8 cellular contexts compared by ENCODE assay signal in the genomic region with DNA sequence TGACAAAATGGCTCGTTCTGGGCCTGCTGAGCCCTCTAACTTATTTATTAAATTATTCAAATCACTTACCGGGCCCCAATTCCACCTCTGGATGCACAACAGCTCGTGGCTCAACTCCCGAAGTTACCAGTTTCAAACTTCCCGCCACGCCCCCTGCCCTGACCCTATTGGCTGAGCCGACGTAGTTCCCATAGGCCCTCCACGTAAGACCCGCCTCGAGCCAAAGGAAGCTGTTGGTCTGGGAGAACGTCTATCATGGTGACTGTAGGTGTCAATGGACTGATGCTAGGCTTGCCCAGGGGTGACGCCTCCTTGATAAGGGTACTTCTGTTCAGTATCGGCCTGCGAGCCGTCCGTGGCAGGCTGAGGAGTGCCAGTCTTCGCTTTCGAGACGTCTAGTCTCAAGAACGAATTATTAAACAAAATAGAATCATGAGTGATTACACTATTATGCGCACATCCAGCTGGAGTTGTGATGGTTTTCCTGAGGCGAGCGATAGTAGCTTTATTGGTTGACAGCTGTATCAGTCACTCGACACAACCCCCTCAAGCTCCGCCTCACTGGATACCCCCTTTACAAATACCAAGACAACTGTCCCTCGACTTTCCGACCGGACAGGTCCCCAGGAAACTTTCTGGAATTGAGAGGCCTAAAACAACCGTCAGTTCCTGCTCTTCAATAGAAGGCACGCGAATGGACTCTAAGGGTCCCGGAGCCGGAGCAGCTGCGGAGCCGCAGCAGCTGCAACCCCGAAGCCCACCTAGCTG. TPM values are rescaled to one million over a fixed set of nuclear protein-coding genes. Genes with fewer than 3 reads are reported as not detected.
DNase-seq lines count a peak whose midpoint lies in the region; ATAC-seq, FAIRE-seq and TF ChIP-seq lines count a peak whose summit lies in the region.

A gene (minus strand): TSS at position 134 of the 768 bp plus-strand sequence. CDS start 334 bp downstream, outside the sequence.

- no peaks in the 10 kb centered on the region for H3K9me3 ChIP-seq in HepG2 (ENCODE audit: low read length)

- H3K36me3 ChIP-seq in HepG2 (replicated peaks in 1 of 2; ENCODE audit: control insufficient read depth in 1 of 2, insufficient read depth in 2 of 2, low read length in 2 of 2) = peaks cover 8 to 43% of the 10 kb centered on the region in 2 experiments

- peak within 1 kb of the TSS; percentile 82 for H3K27ac ChIP-seq in HepG2 (ENCODE audit: extremely low read length, insufficient read depth, low read length)

- TF ChIP-seq RAD21 in HepG2 (CRISPR knock-in tag; IDR thresholded peaks at IDR 0.05) = no peak

- TF ChIP-seq CTCF in CD14-positive monocyte (IDR thresholded peaks at IDR 0.05) (no peak), HepG2 (CRISPR knock-in tag; IDR thresholded peaks at IDR 0.05) (no peak)

- FAIRE-seq in HepG2 (lab: Jason Lieb, UNC) = peak; percentile 98

- peaks cover 0 to under 1% (median 0%) of the 10 kb centered on the region in 7 donors for H3K9me3 Mint-ChIP-seq in CD14-positive monocyte

- peaks cover 33% of the 10 kb centered on the region for H3K4me1 ChIP-seq in HepG2 (ENCODE audit: insufficient read depth, low read length)

- in situ Hi-C loops in HepG2 (cut with HindIII; ENCODE audit: extremely low pct_ligation_motif_present, low pct_unique_long_range_greater_than_20kb) = no loop called here

- H3K4me2 ChIP-seq in HepG2 (ENCODE audit: low read depth, low read length) = peak within 1 kb of the TSS; percentile 92

- TF ChIP-seq POLR2A in HepG2 (IDR thresholded peaks at IDR 0.05; ENCODE audit: insufficient read depth in 1 of 2, low read depth in 2 of 2, low read length in 2 of 2) = peak; percentile 84 to 95

- peaks cover 36% of the 10 kb centered on the region for H3K4me1 Mint-ChIP-seq in CD14-positive monocyte

- H3K27ac Mint-ChIP-seq in CD14-positive monocyte = peak within 1 kb of the TSS; percentile 95 to 99 (median 99)

- 0 out of 4 replicates have a peak, but pooled peaks of 1 of the 2 experiments have one; percentile 10 for TF ChIP-seq EP300 in HepG2 (IDR thresholded peaks at IDR 0.05; ENCODE audit: low read depth in 2 of 2, low read length in 2 of 2)
- TF ChIP-seq EP300 in HepG2 (CRISPR knock-in tag; IDR thresholded peaks at IDR 0.05; ENCODE audit: borderline replicate concordance) = no peak

- H3K36me3 Mint-ChIP-seq in CD14-positive monocyte = peaks cover 26 to 39% of the 10 kb centered on the region in 2 donors

- no peaks in the 10 kb centered on the region for H3K27me3 ChIP-seq in HepG2 (ENCODE audit: control insufficient read depth in 1 of 2, insufficient read depth in 2 of 2, low read length in 2 of 2)

- CTCF ChIA-PET in HepG2 (lab: Yijun Ruan, JAX; ENCODE audit: low intra/inter-chr PET ratio, low total read pairs) = no interaction called here

- H3K4me3 ChIP-seq in HepG2 (replicated peaks in 1 of 3; ENCODE audit: insufficient read depth in 1 of 3, low read depth in 2 of 3, low read length in 3 of 3) = peak within 1 kb of the TSS; percentile 65 to 95 (median 79)

- peak within 1 kb of the TSS; percentile 86 for H3K9ac ChIP-seq in HepG2 (ENCODE audit: insufficient read depth, low read depth, low read length)

- WGBS in HepG2 (ENCODE audit: low lambda C conversion rate) = under 1% methylated on average over 35 of the region's 37 CpGs

- peaks cover 37% of the 10 kb centered on the region for H3K79me2 ChIP-seq in HepG2 (ENCODE audit: insufficient read depth, low read length)

- peak within 1 kb of the TSS; percentile 25 for H2AFZ ChIP-seq in HepG2 (ENCODE audit: low read length)

- ATAC-seq in GM19397 (IDR thresholded peaks at IDR 0.05; ENCODE audit: unreplicated experiment) (peak; percentile 37), HG03571 (IDR thresholded peaks at IDR 0.05; ENCODE audit: unreplicated experiment) (peak; percentile 47), HepG2 (peak; percentile 83)

- DNase-seq in CD14-positive monocyte (ENCODE audit: low spot score) (peak; percentile 96), NCI-H82 (lab: John Stamatoyannopoulos, UW) (peak; percentile 100), dermis microvascular lymphatic vessel endothelial cell (ENCODE audit: low read depth in 2 of 2) (peak; percentile 98 to 99), HepG2 (ENCODE audit: low spot score) (peak; percentile 99)
- peak; percentile 96 to 98 for DNase-seq in activated CD4-positive, alpha-beta T cell treated with anti-CD3 and anti-CD28 coated beads, Interleukin-2, amount 50 U/mL, for 48 hours
- DNase-seq in stimulated activated CD4-positive, alpha-beta T cell treated with anti-CD3 and anti-CD28 coated beads, Interleukin-4, amount 100 ng/mL, for 1 hour = peak; percentile 89

- no TSS peak for BruUV-seq in HepG2 (replicated peaks; lab: Mats Ljungman, UMichigan)

- intact Hi-C loops in CD14-positive monocyte (cut with micrococcal nuclease) (loop anchor here in 1 of 2 donors (2.0 to 10.0 kb wide), 2 partner anchors 53 to 189 kb away; a partner anchor contains a TSS), HepG2 (cut with micrococcal nuclease; ENCODE audit: unreplicated experiment) (loop anchor here (1.0 kb wide), 1 partner anchor 22 kb away; a partner anchor contains a TSS)

- H3K27me3 Mint-ChIP-seq in CD14-positive monocyte (ENCODE audit: low read depth in 3 of 3) = peaks cover 0 to 1% (median 0%) of the 10 kb centered on the region in 3 donors

- no peaks in the 10 kb centered on the region; the same call in 1 of the 2 replicates for H4K20me1 ChIP-seq in HepG2 (ENCODE audit: insufficient read depth, low read length)

- POLR2A ChIA-PET in HepG2 (lab: Yijun Ruan, JAX) = interaction anchor here (0.8 to 5.2 kb wide), 24 partner anchors 10 to 317 kb away, joined by 3 to 132 read pairs (median 12); a partner anchor contains a TSS

- H3K4me3 Mint-ChIP-seq in CD14-positive monocyte = peak within 1 kb of the TSS; percentile 98

TF ChIP-seq in HepG2, 621 proteins besides CTCF, POLR2A, EP300 and RAD21 (continues in another document):
- TF ChIP-seq, protein P1, sequence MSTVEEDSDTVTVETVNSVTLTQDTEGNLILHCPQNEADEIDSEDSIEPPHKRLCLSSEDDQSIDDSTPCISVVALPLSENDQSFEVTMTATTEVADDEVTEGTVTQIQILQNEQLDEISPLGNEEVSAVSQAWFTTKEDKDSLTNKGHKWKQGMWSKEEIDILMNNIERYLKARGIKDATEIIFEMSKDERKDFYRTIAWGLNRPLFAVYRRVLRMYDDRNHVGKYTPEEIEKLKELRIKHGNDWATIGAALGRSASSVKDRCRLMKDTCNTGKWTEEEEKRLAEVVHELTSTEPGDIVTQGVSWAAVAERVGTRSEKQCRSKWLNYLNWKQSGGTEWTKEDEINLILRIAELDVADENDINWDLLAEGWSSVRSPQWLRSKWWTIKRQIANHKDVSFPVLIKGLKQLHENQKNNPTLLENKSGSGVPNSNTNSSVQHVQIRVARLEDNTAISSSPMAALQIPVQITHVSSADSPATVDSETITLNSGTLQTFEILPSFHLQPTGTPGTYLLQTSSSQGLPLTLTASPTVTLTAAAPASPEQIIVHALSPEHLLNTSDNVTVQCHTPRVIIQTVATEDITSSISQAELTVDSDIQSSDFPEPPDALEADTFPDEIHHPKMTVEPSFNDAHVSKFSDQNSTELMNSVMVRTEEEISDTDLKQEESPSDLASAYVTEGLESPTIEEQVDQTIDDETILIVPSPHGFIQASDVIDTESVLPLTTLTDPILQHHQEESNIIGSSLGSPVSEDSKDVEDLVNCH (CRISPR knock-in tag; IDR thresholded peaks at IDR 0.05) = 0 out of 2 replicates have a peak, but pooled peaks have one; percentile 25
- peak; percentile 63; the same call in 1 of the 2 replicates for TF ChIP-seq SNAPC2 (CRISPR knock-in tag; IDR thresholded peaks at IDR 0.05)
- 0 out of 2 replicates have a peak, but pooled peaks have one; percentile 35 for TF ChIP-seq ZNF510 (CRISPR knock-in tag; IDR thresholded peaks at IDR 0.05; ENCODE audit: low read depth)
- peak; percentile 42; the same call in 1 of the 2 replicates for TF ChIP-seq ZFP37 (CRISPR knock-in tag; IDR thresholded peaks at IDR 0.05; ENCODE audit: borderline replicate concordance)
- TF ChIP-seq, protein P2, sequence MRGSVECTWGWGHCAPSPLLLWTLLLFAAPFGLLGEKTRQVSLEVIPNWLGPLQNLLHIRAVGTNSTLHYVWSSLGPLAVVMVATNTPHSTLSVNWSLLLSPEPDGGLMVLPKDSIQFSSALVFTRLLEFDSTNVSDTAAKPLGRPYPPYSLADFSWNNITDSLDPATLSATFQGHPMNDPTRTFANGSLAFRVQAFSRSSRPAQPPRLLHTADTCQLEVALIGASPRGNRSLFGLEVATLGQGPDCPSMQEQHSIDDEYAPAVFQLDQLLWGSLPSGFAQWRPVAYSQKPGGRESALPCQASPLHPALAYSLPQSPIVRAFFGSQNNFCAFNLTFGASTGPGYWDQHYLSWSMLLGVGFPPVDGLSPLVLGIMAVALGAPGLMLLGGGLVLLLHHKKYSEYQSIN (CRISPR knock-in tag; IDR thresholded peaks at IDR 0.05; ENCODE audit: borderline replicate concordance) = no peak
- peak; percentile 29; the same call in 1 of the 2 replicates for TF ChIP-seq ZNF232 (CRISPR knock-in tag; IDR thresholded peaks at IDR 0.05; ENCODE audit: borderline replicate concordance)

RNA-seq across cellular contexts. Expression of the gene that starts here (rescaled TPM):
- under 1 TPM; 0.57 to 0.61 TPM for polyA plus RNA-seq in CD14-positive monocyte
- total RNA-seq in dermis microvascular lymphatic vessel endothelial cell = 5.7 and 11.8 TPM in 2 replicates
- 51.9 and 56.5 TPM in 2 replicates for total RNA-seq in HepG2 (2016; rRNA removed; fragmentation: Illumina TruSeq; extraction: Trizol)
- total RNA-seq in HepG2 (2016; cell fraction: cytosol; rRNA removed; fragmentation: Illumina TruSeq; extraction: Trizol; ENCODE audit: low read depth) = 18.2 and 19.1 TPM in 2 replicates
- total RNA-seq in HepG2 (2016; cell fraction: insoluble cytoplasmic fraction; rRNA removed; fragmentation: Illumina TruSeq; extraction: Trizol) = 50.0 and 55.6 TPM in 2 replicates
- 20.4 and 21.6 TPM in 2 replicates for total RNA-seq in HepG2 (2016; cell fraction: membrane; rRNA removed; fragmentation: Illumina TruSeq; extraction: Trizol)
- total RNA-seq in HepG2 (2016; cell fraction: nucleus; rRNA removed; fragmentation: Illumina TruSeq; extraction: Trizol) = 31.7 and 43.0 TPM in 2 replicates
- polyA plus RNA-seq in HepG2 (2011; rRNA removed) = 21.8 and 32.7 TPM in 2 replicates
- polyA plus RNA-seq in HepG2 (2011; cell fraction: cytosol; rRNA removed) = 13.5 and 33.7 TPM in 2 replicates
- polyA plus RNA-seq in HepG2 (2011; cell fraction: nucleus; rRNA removed) = 64.2 and 90.2 TPM in 2 replicates
- 11.7 and 21.3 TPM in 2 replicates for polyA plus RNA-seq in HepG2 (2012)
- polyA plus RNA-seq in HepG2 (2016; cell fraction: cytosol; fragmentation: Illumina TruSeq; extraction: Trizol; ENCODE audit: low read depth) = 16.4 and 16.7 TPM in 2 replicates
- 57.9 and 60.0 TPM in 2 replicates for polyA plus RNA-seq in HepG2 (2016; cell fraction: insoluble cytoplasmic fraction; fragmentation: Illumina TruSeq; extraction: Trizol; ENCODE audit: low read depth)
- 15.5 and 16.6 TPM in 2 replicates for polyA plus RNA-seq in HepG2 (2016; cell fraction: membrane; fragmentation: Illumina TruSeq; extraction: Trizol; ENCODE audit: low read depth)
- 101 and 114 TPM in 2 replicates for polyA plus RNA-seq in HepG2 (2016; cell fraction: nucleus; fragmentation: Illumina TruSeq; extraction: Trizol; ENCODE audit: insufficient read depth, low read depth)
- 37.9 and 93.4 TPM in 2 replicates for polyA minus RNA-seq in HepG2 (2011; rRNA and poly(A)+ RNA removed; ENCODE audit: low replicate concordance)
- polyA minus RNA-seq in HepG2 (2011; cell fraction: cytosol; rRNA and poly(A)+ RNA removed) = 13.8 and 22.5 TPM in 2 replicates
- 19.8 and 31.5 TPM in 2 replicates for polyA minus RNA-seq in HepG2 (2011; cell fraction: nucleus; rRNA and poly(A)+ RNA removed)

Comparison
In these comparisons a context has a peak if more than half of its experiments do, and no peak if none do; other contexts are left out.
1. Peak in every context shown above with its lines: DNase-seq, ATAC-seq, H3K4me3 ChIP-seq and H3K27ac ChIP-seq.
2. RNA of the gene that starts here (polyA plus RNA-seq): 11.7 to 114 TPM in HepG2; 0.57 to 0.61 TPM in CD14-positive monocyte; every median in the first group is over 4 times any median in the second.
3. Peak in DNase-seq in CD14-positive monocyte; RNA of the gene not detected or under 1 TPM.